In genomic region chr19:5913739-5914357, GRCh38 we compare ENCODE assay signal across 1 cellular context.
TF ChIP-seq lines count a peak whose summit lies in the region.

CAPS (plus strand) TSS chr19:5914254; CDS start chr19:5914407, 153 bp downstream.

TF ChIP-seq in GM23338, 12 proteins besides CTCF, POLR2A, EP300 and RAD21 (continued from another document):
- no peak for TF ChIP-seq REST (IDR thresholded peaks at IDR 0.05; ENCODE audit: unreplicated experiment)
- no peak for TF ChIP-seq NANOG (IDR thresholded peaks at IDR 0.05; ENCODE audit: borderline replicate concordance)
- TF ChIP-seq ZNF114 (CRISPR knock-in tag; IDR thresholded peaks at IDR 0.05) = no peak
- TF ChIP-seq ZNF331 (CRISPR knock-in tag; IDR thresholded peaks at IDR 0.05; ENCODE audit: low read depth) = no peak
- no peak for TF ChIP-seq EZH2 (IDR thresholded peaks at IDR 0.05; ENCODE audit: low read depth, unreplicated experiment)
- no peak for TF ChIP-seq ZNF462 (CRISPR knock-in tag; IDR thresholded peaks at IDR 0.05)
- no peak for TF ChIP-seq STAT1 (IDR thresholded peaks at IDR 0.05; ENCODE audit: unreplicated experiment)
- TF ChIP-seq CREB1 (CRISPR knock-in tag; IDR thresholded peaks at IDR 0.05; ENCODE audit: low read depth) = no peak
- TF ChIP-seq JUNB (IDR thresholded peaks at IDR 0.05; ENCODE audit: unreplicated experiment) = no peak
- TF ChIP-seq, protein P1, sequence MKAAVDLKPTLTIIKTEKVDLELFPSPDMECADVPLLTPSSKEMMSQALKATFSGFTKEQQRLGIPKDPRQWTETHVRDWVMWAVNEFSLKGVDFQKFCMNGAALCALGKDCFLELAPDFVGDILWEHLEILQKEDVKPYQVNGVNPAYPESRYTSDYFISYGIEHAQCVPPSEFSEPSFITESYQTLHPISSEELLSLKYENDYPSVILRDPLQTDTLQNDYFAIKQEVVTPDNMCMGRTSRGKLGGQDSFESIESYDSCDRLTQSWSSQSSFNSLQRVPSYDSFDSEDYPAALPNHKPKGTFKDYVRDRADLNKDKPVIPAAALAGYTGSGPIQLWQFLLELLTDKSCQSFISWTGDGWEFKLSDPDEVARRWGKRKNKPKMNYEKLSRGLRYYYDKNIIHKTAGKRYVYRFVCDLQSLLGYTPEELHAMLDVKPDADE (IDR thresholded peaks at IDR 0.05) = no peak
- no peak for TF ChIP-seq EZH2phosphoT487 (IDR thresholded peaks at IDR 0.05; ENCODE audit: unreplicated experiment)
